In the genomic region with DNA sequence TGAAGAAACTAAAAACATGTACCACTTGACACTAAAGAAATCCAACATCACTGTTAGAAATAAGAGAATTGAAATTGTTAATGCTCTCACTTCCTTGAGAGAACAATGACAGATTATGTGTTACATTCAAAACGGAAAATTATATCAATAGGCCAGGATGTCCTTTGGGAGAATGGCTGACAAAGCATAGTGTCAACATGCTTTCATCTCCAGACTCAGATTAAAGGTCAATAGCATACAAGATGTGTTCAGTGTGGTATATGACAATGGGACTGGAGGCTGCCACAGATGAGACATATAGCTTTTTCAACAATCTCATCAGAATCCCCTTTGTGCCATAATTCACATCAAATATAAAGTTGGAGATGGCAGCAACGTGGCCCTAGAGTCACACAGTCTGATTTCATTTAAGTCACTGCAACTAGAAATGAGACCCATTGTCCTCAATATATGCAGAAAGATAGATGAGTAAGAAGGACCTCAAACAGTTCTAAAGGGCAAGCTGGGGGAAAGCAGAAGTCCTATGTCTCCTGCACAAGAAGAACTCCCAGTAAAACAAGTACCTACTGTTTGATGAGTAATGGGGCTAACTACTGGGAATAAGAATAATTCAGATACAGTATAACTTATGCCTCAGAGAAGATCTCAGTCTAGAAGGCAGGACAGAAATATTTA, we compare ENCODE assay signal across 23 cellular contexts.
DNase-seq lines count a peak whose midpoint lies in the region; ATAC-seq, FAIRE-seq and TF ChIP-seq lines count a peak whose summit lies in the region.
"Had no signal": no experiment of that assay in that cellular context is flagged by ENCODE, and none has a peak within 500 bp of the region (broad histone marks: within the 10 kb centered on the region; RNA-seq: fewer than 3 reads in every experiment).

No MANE protein-coding gene starts in this region.

- H3K27ac Mint-ChIP-seq in stimulated activated naive CD8-positive, alpha-beta T cell treated with anti-CD3 and anti-CD28 coated beads, Interleukin-15, amount 100 ng/mL, for 72 hours = no peak overlapping the region
- no peak overlapping the region for H3K27ac Mint-ChIP-seq in activated T-helper 17 cell treated with anti-CD3 and anti-CD28 coated beads, Interleukin-2, amount 50 U/mL, for 72 hours
- no peak overlapping the region for H3K27ac Mint-ChIP-seq in naive thymus-derived CD8-positive, alpha-beta T cell
- H3K27ac Mint-ChIP-seq: B cell; CD8-positive, alpha-beta T cell; T-helper 2 cell treated with Interferon-gamma antibody and Interleukin-4, amounts not matched to agents 5 μg/mL and 100 μg/mL, for 36 hours had no signal

- H3K4me3 Mint-ChIP-seq in stimulated activated naive CD8-positive, alpha-beta T cell treated with anti-CD3 and anti-CD28 coated beads, Interleukin-15, amount 100 ng/mL, for 72 hours = no peak overlapping the region
- H3K4me3 Mint-ChIP-seq in activated T-helper 17 cell treated with anti-CD3 and anti-CD28 coated beads, Interleukin-2, amount 50 U/mL, for 72 hours = no peak overlapping the region
- H3K4me3 Mint-ChIP-seq in naive thymus-derived CD8-positive, alpha-beta T cell = no peak overlapping the region
- H3K4me3 Mint-ChIP-seq: B cell; CD8-positive, alpha-beta T cell; T-helper 2 cell treated with Interferon-gamma antibody and Interleukin-4, amounts not matched to agents 5 μg/mL and 100 μg/mL, for 36 hours had no signal

- H3K36me3 Mint-ChIP-seq in activated T-helper 17 cell treated with anti-CD3 and anti-CD28 coated beads, Interleukin-2, amount 50 U/mL, for 72 hours (ENCODE audit: low read depth) = no peaks in the 10 kb centered on the region
- H3K36me3 Mint-ChIP-seq in naive thymus-derived CD8-positive, alpha-beta T cell = peaks cover 0 to 6% (median 6%) of the 10 kb centered on the region in 3 donors
- H3K36me3 Mint-ChIP-seq: CD8-positive, alpha-beta T cell had no signal

- H3K27me3 Mint-ChIP-seq in stimulated activated naive CD8-positive, alpha-beta T cell treated with anti-CD3 and anti-CD28 coated beads, Interleukin-15, amount 100 ng/mL, for 72 hours = no peaks in the 10 kb centered on the region
- H3K27me3 Mint-ChIP-seq in activated T-helper 17 cell treated with anti-CD3 and anti-CD28 coated beads, Interleukin-2, amount 50 U/mL, for 72 hours = no peaks in the 10 kb centered on the region
- no peaks in the 10 kb centered on the region for H3K27me3 Mint-ChIP-seq in naive thymus-derived CD8-positive, alpha-beta T cell
- H3K27me3 Mint-ChIP-seq: B cell had no signal

- H3K9me3 Mint-ChIP-seq in stimulated activated naive CD8-positive, alpha-beta T cell treated with anti-CD3 and anti-CD28 coated beads, Interleukin-15, amount 100 ng/mL, for 72 hours = peaks cover 9 to 12% of the 10 kb centered on the region in 2 donors
- H3K9me3 Mint-ChIP-seq in activated T-helper 17 cell treated with anti-CD3 and anti-CD28 coated beads, Interleukin-2, amount 50 U/mL, for 72 hours = peaks cover 5% of the 10 kb centered on the region
- H3K9me3 Mint-ChIP-seq in naive thymus-derived CD8-positive, alpha-beta T cell = peaks cover 0 to 9% (median 5%) of the 10 kb centered on the region in 9 donors
- H3K9me3 Mint-ChIP-seq: T-helper 2 cell treated with Interferon-gamma antibody and Interleukin-4, amounts not matched to agents 5 μg/mL and 100 μg/mL, for 36 hours had no signal

- ATAC-seq in stimulated activated naive CD8-positive, alpha-beta T cell treated with anti-CD3 and anti-CD28 coated beads, Interleukin-15, Interleukin-2, amounts not matched to agents 100 U/mL and 50 U/mL, for 24 hours = peak; percentile 55
- no peak for ATAC-seq in stimulated activated naive CD8-positive, alpha-beta T cell treated with anti-CD3 and anti-CD28 coated beads, Interleukin-15, amount 100 ng/mL, for 72 hours
- peak; percentile 48 for ATAC-seq in activated T-helper 17 cell treated with anti-CD3 and anti-CD28 coated beads, Interleukin-2, amount 50 U/mL, for 72 hours (replicated peaks)
- ATAC-seq in naive thymus-derived CD8-positive, alpha-beta T cell = no peak
- no peak for ATAC-seq in HG03280 (IDR thresholded peaks at IDR 0.05; ENCODE audit: unreplicated experiment)
- ATAC-seq: CD8-positive, alpha-beta T cell; Panc1 had no signal

- peaks cover 7% of the 10 kb centered on the region for H3K4me1 Mint-ChIP-seq in stimulated activated naive CD8-positive, alpha-beta T cell treated with anti-CD3 and anti-CD28 coated beads, Interleukin-15, amount 100 ng/mL, for 72 hours
- no peaks in the 10 kb centered on the region for H3K4me1 Mint-ChIP-seq in activated T-helper 17 cell treated with anti-CD3 and anti-CD28 coated beads, Interleukin-2, amount 50 U/mL, for 72 hours
- peaks cover 0 to 3% (median 0%) of the 10 kb centered on the region in 4 donors for H3K4me1 Mint-ChIP-seq in naive thymus-derived CD8-positive, alpha-beta T cell
- H3K4me1 Mint-ChIP-seq: B cell had no signal

- POLR2A ChIA-PET in naive thymus-derived CD8-positive, alpha-beta T cell (lab: Charles Lee) = no interaction called here

- peak; percentile 26 for FAIRE-seq in GM12891 (lab: Jason Lieb, UNC)
- FAIRE-seq: G401.6, GM12892, HTR-8/SVneo had no signal

- TF ChIP-seq POLR2A in GM12891 (IDR thresholded peaks at IDR 0.05; ENCODE audit: low read depth, low read length) = no peak

- no peak for DNase-seq in stimulated activated naive CD8-positive, alpha-beta T cell treated with anti-CD3 and anti-CD28 coated beads, Interleukin-15, Interleukin-2, amounts not matched to agents 100 U/mL and 50 U/mL, for 24 hours
- no peak for DNase-seq in stimulated activated naive CD8-positive, alpha-beta T cell treated with anti-CD3 and anti-CD28 coated beads, Interleukin-15, amount 100 ng/mL, for 72 hours
- no peak for DNase-seq in GM12891 (ENCODE audit: insufficient read length, low spot score)
- DNase-seq in globus pallidus (ENCODE audit: low spot score) = no peak
- DNase-seq in naive thymus-derived CD8-positive, alpha-beta T cell = no peak
- DNase-seq: CD8-positive, alpha-beta T cell; H7; KBM-7; NCI-H1105 treated with DMSO at 0.1 percent for 48 hours; NCI-H1694; NCI-H2029 treated with DMSO at 0.1 percent for 48 hours; NCI-H2171; NCI-H526; SHP77; T-helper 1 cell had no signal

TF ChIP-seq in GM12891, 5 proteins besides CTCF, POLR2A, EP300 and RAD21:
- TF ChIP-seq POU2F2 (IDR thresholded peaks at IDR 0.05; ENCODE audit: low read depth, low read length) = no peak
- no peak for TF ChIP-seq PAX5 (IDR thresholded peaks at IDR 0.05; ENCODE audit: insufficient read depth, low read length, severe bottlenecking)
- TF ChIP-seq POLR2AphosphoS5 (IDR thresholded peaks at IDR 0.05; ENCODE audit: low read depth, low read length) = no peak
- TF ChIP-seq TAF1 (IDR thresholded peaks at IDR 0.05; ENCODE audit: low read depth, low read length) = no peak

Comparison
In these comparisons a context has a peak if more than half of its experiments do, and no peak if none do; other contexts are left out.
1. ATAC-seq: peak in stimulated activated naive CD8-positive, alpha-beta T cell treated with anti-CD3 and anti-CD28 coated beads, Interleukin-15, Interleukin-2, amounts not matched to agents 100 U/mL and 50 U/mL, for 24 hours (single experiment) and activated T-helper 17 cell treated with anti-CD3 and anti-CD28 coated beads, Interleukin-2, amount 50 U/mL, for 72 hours (single experiment); none in stimulated activated naive CD8-positive, alpha-beta T cell treated with anti-CD3 and anti-CD28 coated beads, Interleukin-15, amount 100 ng/mL, for 72 hours (single experiment), naive thymus-derived CD8-positive, alpha-beta T cell (0 of 2) and HG03280 (single experiment).